1 cellular context compared by ENCODE assay signal in the genomic region with DNA sequence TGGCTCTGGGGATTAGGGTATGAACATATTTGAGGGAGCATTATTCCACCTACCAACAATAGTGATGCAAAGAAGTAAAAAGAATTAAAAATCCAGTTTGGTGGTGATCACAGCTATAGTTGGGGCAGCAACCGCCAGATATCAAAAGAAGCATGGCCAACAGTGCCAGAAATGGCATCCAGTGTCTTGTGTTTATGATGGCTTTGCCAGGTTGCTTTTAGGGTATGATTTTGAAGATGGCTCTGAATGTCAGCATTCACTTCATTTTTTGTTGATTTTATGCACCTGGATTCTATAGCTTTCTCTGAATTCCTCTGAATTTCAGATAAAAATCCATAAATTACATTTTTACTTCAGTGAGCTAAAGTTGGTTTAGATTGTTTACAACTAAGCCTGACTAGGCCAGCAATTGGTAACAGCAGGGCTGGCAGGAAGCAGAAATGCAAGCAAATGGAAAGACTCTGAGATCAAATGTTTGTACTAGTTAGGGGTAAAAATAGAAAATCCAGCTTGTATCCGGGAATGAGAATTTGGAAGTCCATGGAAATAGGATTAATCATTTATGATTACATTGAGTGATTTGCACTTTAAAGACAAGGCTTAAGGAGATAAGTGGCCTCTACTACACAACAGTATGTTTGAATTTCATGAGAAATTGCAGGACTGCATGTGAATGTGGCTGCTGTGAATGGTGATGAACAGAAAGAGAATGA.
TF ChIP-seq lines count a peak whose summit lies in the region.

No MANE protein-coding gene starts in this region.

TF ChIP-seq in HepG2, 621 proteins besides CTCF, POLR2A, EP300 and RAD21:
- TF ChIP-seq CHCHD3 (CRISPR knock-in tag; IDR thresholded peaks at IDR 0.05) (no peak), KDM5B (CRISPR knock-in tag; IDR thresholded peaks at IDR 0.05; ENCODE audit: borderline replicate concordance) (no peak), KAT8 (CRISPR knock-in tag; IDR thresholded peaks at IDR 0.05) (no peak), KAT2B (IDR thresholded peaks at IDR 0.05; ENCODE audit: borderline replicate concordance, low read depth, low read length) (no peak), ZNF569 (CRISPR knock-in tag; IDR thresholded peaks at IDR 0.05; ENCODE audit: borderline replicate concordance) (no peak), GTF2F1 (IDR thresholded peaks at IDR 0.05; ENCODE audit: low read length) (no peak), MYPOP (CRISPR knock-in tag; IDR thresholded peaks at IDR 0.05) (no peak), PHF5A (CRISPR knock-in tag; IDR thresholded peaks at IDR 0.05; ENCODE audit: low read depth, unreplicated experiment) (no peak), NR0B2 (CRISPR knock-in tag; IDR thresholded peaks at IDR 0.05) (no peak), ZBTB39 (CRISPR knock-in tag; IDR thresholded peaks at IDR 0.05) (no peak), RBFOX2 (IDR thresholded peaks at IDR 0.05; ENCODE audit: low read depth, low read length) (no peak), TP53 (CRISPR knock-in tag; conservative IDR thresholded peaks at IDR 0.05) (no peak), HNF4A (CRISPR knock-in tag; IDR thresholded peaks at IDR 0.05) (no peak), MED8 (CRISPR knock-in tag; IDR thresholded peaks at IDR 0.05; ENCODE audit: insufficient replicate concordance) (no peak)
- TF ChIP-seq, protein P1, sequence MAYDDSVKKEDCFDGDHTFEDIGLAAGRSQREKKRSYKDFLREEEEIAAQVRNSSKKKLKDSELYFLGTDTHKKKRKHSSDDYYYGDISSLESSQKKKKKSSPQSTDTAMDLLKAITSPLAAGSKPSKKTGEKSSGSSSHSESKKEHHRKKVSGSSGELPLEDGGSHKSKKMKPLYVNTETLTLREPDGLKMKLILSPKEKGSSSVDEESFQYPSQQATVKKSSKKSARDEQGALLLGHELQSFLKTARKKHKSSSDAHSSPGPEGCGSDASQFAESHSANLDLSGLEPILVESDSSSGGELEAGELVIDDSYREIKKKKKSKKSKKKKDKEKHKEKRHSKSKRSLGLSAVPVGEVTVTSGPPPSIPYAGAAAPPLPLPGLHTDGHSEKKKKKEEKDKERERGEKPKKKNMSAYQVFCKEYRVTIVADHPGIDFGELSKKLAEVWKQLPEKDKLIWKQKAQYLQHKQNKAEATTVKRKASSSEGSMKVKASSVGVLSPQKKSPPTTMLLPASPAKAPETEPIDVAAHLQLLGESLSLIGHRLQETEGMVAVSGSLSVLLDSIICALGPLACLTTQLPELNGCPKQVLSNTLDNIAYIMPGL (CRISPR knock-in tag; IDR thresholded peaks at IDR 0.05; ENCODE audit: borderline replicate concordance in 1 of 2, low read depth in 1 of 2): no peak
- TF ChIP-seq, protein P2, sequence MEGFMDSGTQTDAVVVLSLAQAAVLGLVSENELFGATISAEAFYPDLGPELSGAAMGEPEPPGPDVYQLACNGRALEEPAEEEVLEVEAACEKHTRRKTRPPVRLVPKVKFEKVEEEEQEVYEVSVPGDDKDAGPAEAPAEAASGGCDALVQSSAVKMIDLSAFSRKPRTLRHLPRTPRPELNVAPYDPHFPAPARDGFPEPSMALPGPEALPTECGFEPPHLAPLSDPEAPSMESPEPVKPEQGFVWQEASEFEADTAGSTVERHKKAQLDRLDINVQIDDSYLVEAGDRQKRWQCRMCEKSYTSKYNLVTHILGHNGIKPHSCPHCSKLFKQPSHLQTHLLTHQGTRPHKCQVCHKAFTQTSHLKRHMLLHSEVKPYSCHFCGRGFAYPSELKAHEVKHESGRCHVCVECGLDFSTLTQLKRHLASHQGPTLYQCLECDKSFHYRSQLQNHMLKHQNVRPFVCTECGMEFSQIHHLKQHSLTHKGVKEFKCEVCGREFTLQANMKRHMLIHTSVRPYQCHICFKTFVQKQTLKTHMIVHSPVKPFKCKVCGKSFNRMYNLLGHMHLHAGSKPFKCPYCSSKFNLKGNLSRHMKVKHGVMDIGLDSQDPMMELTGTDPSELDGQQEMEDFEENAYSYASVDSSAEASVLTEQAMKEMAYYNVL (CRISPR knock-in tag; IDR thresholded peaks at IDR 0.05; ENCODE audit: borderline replicate concordance): no peak
- TF ChIP-seq, protein P3, sequence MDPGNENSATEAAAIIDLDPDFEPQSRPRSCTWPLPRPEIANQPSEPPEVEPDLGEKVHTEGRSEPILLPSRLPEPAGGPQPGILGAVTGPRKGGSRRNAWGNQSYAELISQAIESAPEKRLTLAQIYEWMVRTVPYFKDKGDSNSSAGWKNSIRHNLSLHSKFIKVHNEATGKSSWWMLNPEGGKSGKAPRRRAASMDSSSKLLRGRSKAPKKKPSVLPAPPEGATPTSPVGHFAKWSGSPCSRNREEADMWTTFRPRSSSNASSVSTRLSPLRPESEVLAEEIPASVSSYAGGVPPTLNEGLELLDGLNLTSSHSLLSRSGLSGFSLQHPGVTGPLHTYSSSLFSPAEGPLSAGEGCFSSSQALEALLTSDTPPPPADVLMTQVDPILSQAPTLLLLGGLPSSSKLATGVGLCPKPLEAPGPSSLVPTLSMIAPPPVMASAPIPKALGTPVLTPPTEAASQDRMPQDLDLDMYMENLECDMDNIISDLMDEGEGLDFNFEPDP (CRISPR knock-in tag; conservative IDR thresholded peaks at IDR 0.05): no peak
